27 cellular contexts compared by ENCODE assay signal in genomic region chr2:54920660-54921059, GRCh38.
"Had no signal": no experiment of that assay in that cellular context is flagged by ENCODE, and none has a peak within 500 bp of the region (broad histone marks: within the 10 kb centered on the region; RNA-seq: fewer than 3 reads in every experiment).

No MANE protein-coding gene starts in this region.

- H3K9me3 ChIP-seq: testis, thoracic aorta, thyroid gland, tibial artery, upper lobe of left lung, upper lobe of right lung, uterus, vagina had no signal

- DNase-seq: stimulated activated CD4-positive, alpha-beta T cell treated with anti-CD3 and anti-CD28 coated beads, Interleukin-2, amount 100 ng/mL, for 48 hours; stimulated activated CD4-positive, alpha-beta T cell treated with anti-CD3 and anti-CD28 coated beads, Interleukin-4, amount 100 ng/mL, for 1 hour; stimulated activated CD4-positive, alpha-beta T cell treated with anti-CD3 and anti-CD28 coated beads, Interleukin-4, amount 100 ng/mL, for 24 hours; stimulated activated CD4-positive, alpha-beta T cell treated with anti-CD3 and anti-CD28 coated beads, Interleukin-4, amount 100 ng/mL, for 4 hours; stimulated activated CD8-positive, alpha-beta memory T cell treated with anti-CD3 and anti-CD28 coated beads, Interleukin-4, amount 100 ng/mL, for 48 hours; stimulated activated naive B cell treated with anti-CD40 and anti-IgM and Interleukin-4, amounts not matched to agents 10 μg/mL and 1 μg/mL and 100 μg/mL, for 72 hours; stimulated activated naive CD4-positive, alpha-beta T cell; stimulated activated naive CD4-positive, alpha-beta T cell treated with Interleukin-2 at 50 U/mL for 16 hours; stimulated activated naive CD8-positive, alpha-beta T cell treated with anti-CD3 and anti-CD28 coated beads, Interleukin-15, amount 100 ng/mL, for 72 hours; stimulated activated naive CD8-positive, alpha-beta T cell treated with anti-CD3 and anti-CD28 coated beads, Interleukin-15, Interleukin-2, amounts not matched to agents 100 U/mL and 50 U/mL, for 24 hours; stomach; substantia nigra; testis; thyroid gland; tibial artery; transverse colon; trophoblast cell; upper lobe of left lung; upper lobe of right lung; uterus had no signal

- H3K27me3 ChIP-seq: stomach, suprapubic skin, testis, thyroid gland, tibial artery, tibial nerve, transverse colon, upper lobe of left lung, upper lobe of right lung, uterus, vagina had no signal

- FAIRE-seq: urothelium cell line had no signal

- H3K4me3 ChIP-seq: stomach, suprapubic skin, testis, thoracic aorta, thyroid gland, tibial artery, tibial nerve, transverse colon, upper lobe of left lung, upper lobe of right lung, uterus, vagina had no signal

- ATAC-seq: stimulated activated effector memory CD8-positive, alpha-beta T cell treated with anti-CD3 and anti-CD28 coated beads, Interleukin-12 subunit alpha, Interleukin-12 subunit beta, amount 100 ng/mL, for 72 hours; stimulated activated memory B cell treated with anti-CD40 and anti-IgM and Interleukin-4, amounts not matched to agents 10 μg/mL and 1 μg/mL and 100 μg/mL, for 72 hours; stimulated activated naive B cell treated with anti-CD40 and anti-IgM and Interleukin-4, amounts not matched to agents 10 μg/mL and 1 μg/mL and 100 μg/mL, for 72 hours; stimulated activated naive CD8-positive, alpha-beta T cell treated with anti-CD3 and anti-CD28 coated beads, Interleukin-15, amount 100 ng/mL, for 72 hours; stimulated activated naive CD8-positive, alpha-beta T cell treated with anti-CD3 and anti-CD28 coated beads, Interleukin-15, Interleukin-2, amounts not matched to agents 100 U/mL and 50 U/mL, for 24 hours; upper lobe of right lung had no signal

- H3K4me1 ChIP-seq: stomach, suprapubic skin, testis, thyroid gland, tibial artery, tibial nerve, transverse colon, upper lobe of left lung, upper lobe of right lung, uterus, vagina had no signal

- H3K36me3 ChIP-seq: stomach, suprapubic skin, thoracic aorta, thyroid gland, tibial artery, tibial nerve, transverse colon, upper lobe of left lung, upper lobe of right lung, uterus, vagina had no signal

- H3K27ac ChIP-seq: stomach, suprapubic skin, testis, thoracic aorta, thyroid gland, tibial artery, tibial nerve, transverse colon, upper lobe of left lung, upper lobe of right lung, uterus, vagina had no signal
